In the genomic region with DNA sequence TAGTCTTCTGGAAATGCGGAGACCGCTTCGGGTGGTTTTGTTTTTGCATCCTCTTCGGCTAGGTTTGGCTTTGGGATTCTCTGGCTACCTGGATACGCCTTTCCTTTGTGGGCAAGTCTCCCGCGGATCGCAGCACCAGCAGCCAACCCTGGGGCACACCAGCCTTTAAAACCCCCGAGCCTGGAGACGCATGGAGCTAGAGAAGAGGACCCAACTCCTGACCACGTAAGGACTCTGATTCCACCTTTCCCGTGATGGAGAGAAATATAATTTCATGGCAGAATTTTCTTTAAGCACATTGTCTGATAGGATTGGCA, we compare ENCODE assay signal across 11 cellular contexts.
DNase-seq lines count a peak whose midpoint lies in the region; ATAC-seq and TF ChIP-seq lines count a peak whose summit lies in the region.
"Had no signal": no experiment of that assay in that cellular context is flagged by ENCODE, and none has a peak within 500 bp of the region (broad histone marks: within the 10 kb centered on the region; RNA-seq: fewer than 3 reads in every experiment).

No MANE protein-coding gene starts in this region.

- peaks cover 16% of the 10 kb centered on the region for H3K9me3 ChIP-seq in left ventricle myocardium inferior (replicated peaks)
- peaks cover 0 to 3% of the 10 kb centered on the region in 2 donors for H3K9me3 ChIP-seq in mucosa of rectum (ENCODE audit: control insufficient read depth in 2 of 2, low read length in 2 of 2)

- no peak overlapping the region for H3K27ac Mint-ChIP-seq in chondrocyte (ENCODE audit: unreplicated experiment)

- H3K4me1 ChIP-seq in left ventricle myocardium inferior (peaks cover 10% of the 10 kb centered on the region), mucosa of rectum (ENCODE audit: control insufficient read depth in 2 of 2, insufficient read depth in 2 of 2, low read length in 2 of 2) (peaks cover 12 to 21% of the 10 kb centered on the region in 2 donors)

- H3K27ac ChIP-seq in left ventricle myocardium inferior (replicated peaks) (no peak overlapping the region), mucosa of rectum (ENCODE audit: low read depth in 2 of 2, low read length in 2 of 2) (peak overlapping the region; percentile 53 to 61)
- H3K27ac ChIP-seq: RWPE1 had no signal

- peak overlapping the region; percentile 59 for H3K4me3 ChIP-seq in left ventricle myocardium inferior
- peak overlapping the region; percentile 68 to 75 for H3K4me3 ChIP-seq in mucosa of rectum (ENCODE audit: low read length in 2 of 2)
- H3K4me3 ChIP-seq: K562, lung had no signal

- H3K4me1 Mint-ChIP-seq in chondrocyte (ENCODE audit: low read depth) = peaks cover 16% of the 10 kb centered on the region

- peak overlapping the region in 1 of 2 donors; percentile 72 for H3K9ac ChIP-seq in mucosa of rectum (ENCODE audit: low read depth in 1 of 2, low read length in 2 of 2)

- DNase-seq in left ventricle myocardium inferior (no peak), left cardiac atrium (no peak), chondrocyte (ENCODE audit: low spot score) (no peak), EL (no peak), hypothalamus (lab: John Stamatoyannopoulos, UW) (no peak)

- H3K9me3 Mint-ChIP-seq in chondrocyte (ENCODE audit: low read depth) = peaks cover 11% of the 10 kb centered on the region

- H3K27me3 Mint-ChIP-seq in chondrocyte (ENCODE audit: low read depth) = peaks cover 7% of the 10 kb centered on the region

- H3K36me3 ChIP-seq in left ventricle myocardium inferior (peaks cover 10% of the 10 kb centered on the region), mucosa of rectum (ENCODE audit: control insufficient read depth in 2 of 2, insufficient read depth in 2 of 2, low read length in 2 of 2) (no peaks in the 10 kb centered on the region)

- peaks cover 41% of the 10 kb centered on the region for H3K27me3 ChIP-seq in left ventricle myocardium inferior (ENCODE audit: low read depth)
- H3K27me3 ChIP-seq in mucosa of rectum (ENCODE audit: control insufficient read depth in 2 of 2, insufficient read depth in 2 of 2, low read length in 2 of 2) = no peaks in the 10 kb centered on the region

- H3K4me3 Mint-ChIP-seq in chondrocyte (ENCODE audit: unreplicated experiment) = peak overlapping the region; percentile 57

- TF ChIP-seq CTCF in left ventricle myocardium inferior (IDR thresholded peaks at IDR 0.05; ENCODE audit: borderline replicate concordance) = no peak
- no peak for TF ChIP-seq CTCF in chondrocyte (IDR thresholded peaks at IDR 0.05)

- intact Hi-C loops in left ventricle myocardium inferior (cut with micrococcal nuclease) = no loop called here
- intact Hi-C loops in left cardiac atrium (cut with DNase I) = no loop called here

- ATAC-seq in left cardiac atrium (no peak), HG02938 (IDR thresholded peaks at IDR 0.05; ENCODE audit: unreplicated experiment) (no peak), HG02981 (IDR thresholded peaks at IDR 0.05; ENCODE audit: unreplicated experiment) (no peak)
- ATAC-seq: K562 had no signal

- peaks cover 3% of the 10 kb centered on the region for H3K36me3 Mint-ChIP-seq in chondrocyte (ENCODE audit: low read depth)
